In the genomic region with DNA sequence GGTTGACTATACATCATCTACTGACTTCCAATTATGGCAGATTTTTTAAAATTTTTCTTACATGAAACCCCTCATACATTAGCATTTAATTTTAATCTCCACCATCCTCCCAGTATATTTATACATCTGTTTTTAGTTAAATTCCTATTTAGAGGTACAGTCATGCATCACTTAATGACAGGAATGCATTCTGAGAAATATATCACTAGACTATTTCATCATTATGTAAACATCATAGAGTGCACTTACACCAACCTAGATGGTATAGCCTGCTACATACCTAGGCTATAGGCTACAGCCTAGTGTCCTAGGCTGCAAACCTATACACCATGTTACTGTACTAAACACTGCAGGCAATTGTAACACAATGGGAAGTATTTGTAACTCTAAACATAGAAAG, we compare ENCODE assay signal across 12 cellular contexts.
"Had no signal": no experiment of that assay in that cellular context is flagged by ENCODE, and none has a peak within 500 bp of the region (broad histone marks: within the 10 kb centered on the region; RNA-seq: fewer than 3 reads in every experiment).

No MANE protein-coding gene starts in this region.

- H3K36me3 Mint-ChIP-seq: activated naive CD4-positive, alpha-beta T cell treated with anti-CD3 and anti-CD28 coated beads, Interleukin-2, amount 50 U/mL, for 24 hours; mesothelial cell of epicardium; neural progenitor cell had no signal

- H3K27me3 Mint-ChIP-seq: T-helper 17 cell had no signal

- DNase-seq: activated T-cell treated with anti-CD3 and anti-CD28 coated beads, Interleukin-2, amount 50 U/mL, for 1 hour; amygdala; hypothalamus; left cardiac atrium; lower lobe of right lung; pancreas; stimulated activated CD4-positive, alpha-beta T cell treated with anti-CD3 and anti-CD28 coated beads, Interleukin-4, amount 100 ng/mL, for 4 hours; T-helper 17 cell had no signal

- H3K4me3 Mint-ChIP-seq: activated naive CD4-positive, alpha-beta T cell treated with anti-CD3 and anti-CD28 coated beads, Interleukin-2, amount 50 U/mL, for 24 hours; mesothelial cell of epicardium; neural progenitor cell; T-helper 17 cell had no signal

- ATAC-seq: activated CD4-positive, CD25-positive, alpha-beta regulatory T cell treated with anti-CD3 and anti-CD28 coated beads, Interleukin-2, amount 50 U/mL, for 24 hours; left cardiac atrium; lower lobe of right lung; pancreas; T-helper 17 cell had no signal

- H3K4me1 Mint-ChIP-seq: activated naive CD4-positive, alpha-beta T cell treated with anti-CD3 and anti-CD28 coated beads, Interleukin-2, amount 50 U/mL, for 24 hours; T-helper 17 cell had no signal

- H3K27ac Mint-ChIP-seq: activated naive CD4-positive, alpha-beta T cell treated with anti-CD3 and anti-CD28 coated beads, Interleukin-2, amount 50 U/mL, for 24 hours; mesothelial cell of epicardium; neural progenitor cell; T-helper 17 cell had no signal

- H3K9me3 Mint-ChIP-seq: neural progenitor cell had no signal
